ENCODE assay signal across 1 cellular context in genomic region chr4:104967034-104967401, GRCh38.
TF ChIP-seq lines count a peak whose summit lies in the region.

No MANE protein-coding gene starts in this region.

TF ChIP-seq in GM23338, 12 proteins besides CTCF, POLR2A, EP300 and RAD21 (continued from another document):
- no peak for TF ChIP-seq ZNF331 (CRISPR knock-in tag; IDR thresholded peaks at IDR 0.05; ENCODE audit: low read depth)
- TF ChIP-seq ZNF114 (CRISPR knock-in tag; IDR thresholded peaks at IDR 0.05) = no peak
- no peak for TF ChIP-seq STAT1 (IDR thresholded peaks at IDR 0.05; ENCODE audit: unreplicated experiment)
